Comparison of ENCODE assay signal across 8 cellular contexts in the genomic region with DNA sequence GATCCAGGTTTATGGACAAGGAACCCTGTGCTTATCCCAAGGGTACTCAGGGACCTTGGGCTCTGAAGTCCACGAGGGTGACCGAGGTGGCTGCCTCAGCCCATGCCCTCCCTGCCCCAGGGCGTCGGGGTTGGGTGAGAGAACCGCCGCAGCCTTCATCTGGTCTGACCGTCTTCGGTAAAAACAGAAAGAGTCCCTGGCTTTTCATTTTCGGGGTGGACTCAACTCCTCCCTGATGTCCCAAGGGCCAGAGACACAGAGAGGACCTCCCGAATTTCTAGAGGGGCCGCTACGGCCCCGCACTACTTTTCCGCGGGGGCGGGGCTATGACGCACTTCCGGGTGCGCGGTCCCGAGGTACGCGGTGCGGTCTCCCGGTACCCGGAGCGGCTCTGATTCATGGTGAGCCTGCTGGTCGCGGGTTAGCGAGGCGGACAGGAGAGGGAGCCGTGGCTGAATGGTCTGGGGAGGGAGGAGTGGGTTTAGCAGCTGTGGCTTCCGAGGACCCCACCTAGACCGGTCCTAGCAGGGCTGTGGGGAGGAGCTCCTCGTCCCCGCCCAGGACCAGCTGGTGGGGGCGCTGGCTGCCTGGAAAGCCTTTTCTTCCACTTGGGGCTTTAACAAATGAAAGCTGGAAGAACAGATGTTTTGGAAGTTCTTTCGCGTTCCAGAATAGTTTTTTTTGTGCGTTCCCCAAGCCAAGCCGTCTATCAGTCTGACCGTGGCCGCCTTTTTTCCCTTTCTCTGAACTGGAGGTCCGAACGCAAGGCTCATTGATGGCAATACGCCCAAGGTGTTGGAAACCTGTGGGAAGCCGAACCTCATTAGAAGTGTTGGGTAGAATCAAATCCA. TPM values are rescaled to one million over a fixed set of nuclear protein-coding genes. Genes with fewer than 3 reads are reported as not detected.
DNase-seq lines count a peak whose midpoint lies in the region; ATAC-seq and TF ChIP-seq lines count a peak whose summit lies in the region.

A gene (plus strand): TSS at position 334 of the 851 bp plus-strand sequence. CDS start 7,233 bp downstream, outside the sequence.

- H3K27ac Mint-ChIP-seq in CD14-positive monocyte, result peak within 1 kb of the TSS; percentile 88 to 98 (median 95)

- TF ChIP-seq CTCF in CD14-positive monocyte (IDR thresholded peaks at IDR 0.05), result peak; percentile 25

- H3K4me1 Mint-ChIP-seq in CD14-positive monocyte, result peaks cover 14% of the 10 kb centered on the region

- DNase-seq in CD14-positive monocyte (ENCODE audit: low spot score) (peak; percentile 90), NCI-H82 (lab: John Stamatoyannopoulos, UW) (peak; percentile 87), medulla oblongata (ENCODE audit: extremely low spot score) (peak; percentile 83)
- peak; percentile 95 for DNase-seq in activated CD8-positive, alpha-beta memory T cell treated with anti-CD3 and anti-CD28 coated beads for 24 hours
- DNase-seq in effector CD8-positive, alpha-beta T cell (lab: John Stamatoyannopoulos, UW), result peak; percentile 66
- DNase-seq in stimulated activated CD4-positive, alpha-beta T cell treated with anti-CD3 and anti-CD28 coated beads, TNF-alpha, amount 100 ng/mL, for 48 hours (ENCODE audit: low read depth in 3 of 3), result peak; percentile 56 to 77 (median 65)

- H3K27me3 Mint-ChIP-seq in CD14-positive monocyte (ENCODE audit: low read depth in 3 of 3), result peaks cover 2 to 6% (median 2%) of the 10 kb centered on the region in 3 donors

- H3K4me3 Mint-ChIP-seq in CD14-positive monocyte, result peak within 1 kb of the TSS; percentile 86 to 93

- peaks cover 0 to 2% of the 10 kb centered on the region in 2 donors for H3K36me3 Mint-ChIP-seq in CD14-positive monocyte

- ATAC-seq in GM19328 (IDR thresholded peaks at IDR 0.05; ENCODE audit: unreplicated experiment) (peak; percentile 89), HG03521 (IDR thresholded peaks at IDR 0.05; ENCODE audit: unreplicated experiment) (peak; percentile 89)

- no peaks in the 10 kb centered on the region for H3K9me3 Mint-ChIP-seq in CD14-positive monocyte

- intact Hi-C loops in CD14-positive monocyte (cut with micrococcal nuclease), result loop anchor here (10.0 kb wide), 2 partner anchors 55 to 135 kb away; a partner anchor contains a TSS

RNA-seq across cellular contexts. Expression of the gene that starts here (rescaled TPM):
- polyA plus RNA-seq in CD14-positive monocyte, result 1 to 10 TPM; 1.5 to 4.6 TPM

Comparison
In these comparisons a context has a peak if more than half of its experiments do, and no peak if none do; other contexts are left out.
1. Peak in every context shown above with its lines: DNase-seq and ATAC-seq.